In genomic region chr1:149962039-149962647, GRCh38 we compare ENCODE assay signal across 8 cellular contexts. TPM values are rescaled to one million over a fixed set of nuclear protein-coding genes. Genes with fewer than 3 reads are reported as not detected.
DNase-seq lines count a peak whose midpoint lies in the region; ATAC-seq and TF ChIP-seq lines count a peak whose summit lies in the region.

No MANE protein-coding gene starts in this region.

- no peak for ATAC-seq in GM21360 (IDR thresholded peaks at IDR 0.05; ENCODE audit: unreplicated experiment)

- H3K4me1 ChIP-seq in SJCRH30, result no peaks in the 10 kb centered on the region
- H3K4me1 ChIP-seq in sigmoid colon, result peaks cover 0 to 7% (median 3%) of the 10 kb centered on the region in 4 donors

- H3K27ac ChIP-seq in SJCRH30 (no peak overlapping the region), sigmoid colon (peak overlapping the region; percentile 40 to 58 (median 50))

- H3K36me3 ChIP-seq in SJCRH30, result peaks cover 45% of the 10 kb centered on the region
- H3K36me3 ChIP-seq in sigmoid colon, result peaks cover 8 to 85% (median 49%) of the 10 kb centered on the region in 4 donors

- 25% methylated on average over 3 of the region's 3 CpGs for WGBS in sigmoid colon, 2 donors

- intact Hi-C loops in sigmoid colon (cut with DNase I), result loop anchor here (1.0 to 5.0 kb wide), 3 partner anchors 88 to 225 kb away; no protein-coding TSS in a partner anchor

- H3K27me3 ChIP-seq in SJCRH30, result no peaks in the 10 kb centered on the region
- H3K27me3 ChIP-seq in sigmoid colon, result no peaks in the 10 kb centered on the region

- no peaks in the 10 kb centered on the region for H3K9me3 ChIP-seq in SJCRH30 (replicated peaks)
- H3K9me3 ChIP-seq in sigmoid colon, result no peaks in the 10 kb centered on the region

- TF ChIP-seq POLR2A in NB4 (IDR thresholded peaks at IDR 0.05; ENCODE audit: extremely low read depth, insufficient read length) (no peak), sigmoid colon (IDR thresholded peaks at IDR 0.05) (no peak)

- H3K4me3 ChIP-seq in NB4 (ENCODE audit: low read depth, low read length) (no peak overlapping the region), SJCRH30 (no peak overlapping the region), sigmoid colon (no peak overlapping the region)

- no peak for TF ChIP-seq EP300 in sigmoid colon (IDR thresholded peaks at IDR 0.05)

- TF ChIP-seq CTCF in NB4 (IDR thresholded peaks at IDR 0.05; ENCODE audit: low read depth, low read length), result peak; percentile 30
- TF ChIP-seq CTCF in sigmoid colon (IDR thresholded peaks at IDR 0.05), result peak; percentile 68 to 79 (median 74)

- peak; percentile 2 for DNase-seq in activated CD8-positive, alpha-beta memory T cell treated with anti-CD3 and anti-CD28 coated beads, Interleukin-2, amount 50 U/mL, for 1 hour (ENCODE audit: extremely low read depth)
- DNase-seq in activated CD8-positive, alpha-beta memory T cell treated with anti-CD3 and anti-CD28 coated beads for 24 hours, result no peak
- DNase-seq in NB4 (ENCODE audit: low read depth) (peak; percentile 78), SJCRH30 (peak; percentile 39 to 71), astrocyte of the hippocampus (ENCODE audit: low read depth, low spot score) (peak; percentile 85), hepatic stellate cell (ENCODE audit: low spot score) (peak; percentile 61), sigmoid colon (no peak)

RNA-seq across cellular contexts. Expression of gene MTMR11, which starts 25.5 kb away (rescaled TPM):
- total RNA-seq in SJCRH30 (2014; rRNA removed; shearing (Covaris generic)), result 2.2 and 3.0 TPM in 2 replicates
- 10 to 100 TPM; 10.3 to 22.5 (median 17.9) TPM for total RNA-seq in sigmoid colon
- 10 to 100 TPM; 69.9 to 85.8 (median 76.9) TPM for polyA plus RNA-seq in sigmoid colon

RNA-seq across cellular contexts. Expression of gene SF3B4, which starts 34.5 kb away (rescaled TPM):
- total RNA-seq in SJCRH30 (2014; rRNA removed; shearing (Covaris generic)), result 32.6 and 34.9 TPM in 2 replicates
- 10 to 100 TPM in 2 of 4 donors, 1 to 10 TPM in 2; 7.8 to 17.7 (median 10.4) TPM for total RNA-seq in sigmoid colon
- 10 to 100 TPM; 19.0 to 51.1 (median 30.6) TPM for polyA plus RNA-seq in sigmoid colon

RNA-seq across cellular contexts. Expression of gene SV2A, which starts 44.5 kb away (rescaled TPM):
- total RNA-seq in SJCRH30 (2014; rRNA removed; shearing (Covaris generic)), result 17.4 and 20.0 TPM in 2 replicates
- total RNA-seq in sigmoid colon, result 1 to 10 TPM; 3.3 to 6.9 (median 5.7) TPM
- 1 to 10 TPM in 1 of 3 donors, under 1 TPM in 1, not detected in 1; 0.60 to 2.7 TPM for polyA plus RNA-seq in sigmoid colon

RNA-seq across cellular contexts. Expression of gene OTUD7B, which starts 48.4 kb away (rescaled TPM):
- 13.1 and 13.3 TPM in 2 replicates for total RNA-seq in SJCRH30 (2014; rRNA removed; shearing (Covaris generic))
- total RNA-seq in sigmoid colon, result 10 to 100 TPM; 17.0 to 25.2 (median 19.5) TPM
- polyA plus RNA-seq in sigmoid colon, result 1 to 10 TPM; 6.0 to 9.4 (median 8.6) TPM

Comparison
In these comparisons a context has a peak if more than half of its experiments do, and no peak if none do; other contexts are left out.
1. DNase-seq: peak in activated CD8-positive, alpha-beta memory T cell treated with anti-CD3 and anti-CD28 coated beads, Interleukin-2, amount 50 U/mL, for 1 hour (single experiment), NB4 (single experiment), SJCRH30 (2 of 2), astrocyte of the hippocampus (single experiment) and hepatic stellate cell (single experiment); none in activated CD8-positive, alpha-beta memory T cell treated with anti-CD3 and anti-CD28 coated beads for 24 hours (single experiment) and sigmoid colon (single experiment).